In the genomic region with DNA sequence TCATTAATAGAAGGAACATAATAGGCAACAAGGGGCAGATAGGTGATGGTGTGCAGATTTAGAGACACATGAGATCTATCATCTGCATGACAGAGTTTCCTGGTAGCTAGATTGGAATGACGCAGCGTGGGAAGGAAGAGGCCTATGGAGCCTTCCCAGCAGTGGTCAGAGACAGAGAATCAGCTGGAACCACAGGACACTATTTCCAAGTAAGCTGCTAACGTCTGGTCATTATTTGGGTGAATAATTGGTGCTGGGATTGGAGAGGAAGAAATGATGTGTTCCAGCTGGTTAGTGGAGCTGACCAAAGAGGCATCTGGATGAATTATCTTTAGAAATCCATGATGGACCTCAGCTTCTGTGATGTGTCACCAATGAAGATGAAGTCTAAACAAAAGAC, we compare ENCODE assay signal across 23 cellular contexts.
"Had no signal": no experiment of that assay in that cellular context is flagged by ENCODE, and none has a peak within 500 bp of the region (broad histone marks: within the 10 kb centered on the region; RNA-seq: fewer than 3 reads in every experiment).

No MANE protein-coding gene starts in this region.

- ATAC-seq: activated T-cell treated with anti-CD3 and anti-CD28 coated beads, Interleukin-2, amount 50 U/mL, for 4 hours; effector memory CD8-positive, alpha-beta T cell; esophagus mucosa; lower lobe of right lung; naive thymus-derived CD4-positive, alpha-beta T cell; sciatic nerve; T-helper 17 cell had no signal

- H3K4me1 ChIP-seq: lower lobe of right lung, testis had no signal

- H3K9me3 Mint-ChIP-seq: activated B cell treated with CpG ODN at 0.5 μM for 24 hours had no signal

- H3K27me3 ChIP-seq: testis had no signal

- H3K27me3 Mint-ChIP-seq: activated B cell treated with CpG ODN at 0.5 μM for 24 hours; activated naive CD8-positive, alpha-beta T cell treated with anti-CD3 and anti-CD28 coated beads for 36 hours; effector memory CD8-positive, alpha-beta T cell; naive thymus-derived CD4-positive, alpha-beta T cell; T-helper 17 cell had no signal

- H3K36me3 ChIP-seq: lower lobe of right lung had no signal

- H3K27ac Mint-ChIP-seq: activated B cell treated with CpG ODN at 0.5 μM for 24 hours; activated naive CD8-positive, alpha-beta T cell treated with anti-CD3 and anti-CD28 coated beads for 36 hours; activated T-helper 2 cell treated with anti-CD3 and anti-CD28 coated beads, Interferon-gamma antibody, Interleukin-2, Interleukin-4, amounts not matched to agents 10 μg/mL and 5 μg/mL and 100 μg/mL, durations not matched to agents 14 hours and 24 hours and 36 hours; effector memory CD8-positive, alpha-beta T cell; naive thymus-derived CD4-positive, alpha-beta T cell; T-helper 17 cell had no signal

- H3K4me3 Mint-ChIP-seq: activated B cell treated with CpG ODN at 0.5 μM for 24 hours; activated naive CD8-positive, alpha-beta T cell treated with anti-CD3 and anti-CD28 coated beads for 36 hours; activated T-cell treated with anti-CD3 and anti-CD28 coated beads, Interleukin-2, amount 50 U/mL, for 4 hours; effector memory CD8-positive, alpha-beta T cell; naive thymus-derived CD4-positive, alpha-beta T cell; neural crest cell; T-helper 17 cell had no signal

- DNase-seq: activated B cell treated with CpG ODN at 0.5 μM for 24 hours; activated CD4-positive, alpha-beta T cell treated with anti-CD3 and anti-CD28 coated beads for 4 hours; activated CD4-positive, alpha-beta T cell treated with anti-CD3 and anti-CD28 coated beads, Interleukin-2, amount 50 U/mL, for 48 hours; activated CD8-positive, alpha-beta memory T cell treated with anti-CD3 and anti-CD28 coated beads, Interleukin-2, amount 50 U/mL, for 48 hours; activated naive CD4-positive, alpha-beta T cell treated with Interleukin-2 at 50 U/mL for 16 hours; activated naive CD8-positive, alpha-beta T cell treated with anti-CD3 and anti-CD28 coated beads for 36 hours; activated T-cell treated with anti-CD3 and anti-CD28 coated beads, Interleukin-2, amount 50 U/mL, for 4 hours; caudate nucleus; effector memory CD8-positive, alpha-beta T cell; kidney; lower lobe of right lung; naive thymus-derived CD4-positive, alpha-beta T cell; occipital lobe; stimulated activated CD4-positive, alpha-beta T cell treated with anti-CD3 and anti-CD28 coated beads, Interleukin-4, amount 100 ng/mL, for 1 hour; stimulated activated naive CD4-positive, alpha-beta T cell; SW 1271; T-helper 17 cell; testis; trophoblast cell had no signal

- H3K36me3 Mint-ChIP-seq: activated naive CD8-positive, alpha-beta T cell treated with anti-CD3 and anti-CD28 coated beads for 36 hours; naive thymus-derived CD4-positive, alpha-beta T cell had no signal

- H3K4me3 ChIP-seq: lower lobe of right lung, testis had no signal

- H3K9me3 ChIP-seq: lower lobe of right lung, testis had no signal

- H3K4me1 Mint-ChIP-seq: activated B cell treated with CpG ODN at 0.5 μM for 24 hours; activated naive CD8-positive, alpha-beta T cell treated with anti-CD3 and anti-CD28 coated beads for 36 hours; naive thymus-derived CD4-positive, alpha-beta T cell; neural crest cell; T-helper 17 cell had no signal

- H3K27ac ChIP-seq: lower lobe of right lung, testis had no signal
